ENCODE assay signal across 11 cellular contexts in the genomic region with DNA sequence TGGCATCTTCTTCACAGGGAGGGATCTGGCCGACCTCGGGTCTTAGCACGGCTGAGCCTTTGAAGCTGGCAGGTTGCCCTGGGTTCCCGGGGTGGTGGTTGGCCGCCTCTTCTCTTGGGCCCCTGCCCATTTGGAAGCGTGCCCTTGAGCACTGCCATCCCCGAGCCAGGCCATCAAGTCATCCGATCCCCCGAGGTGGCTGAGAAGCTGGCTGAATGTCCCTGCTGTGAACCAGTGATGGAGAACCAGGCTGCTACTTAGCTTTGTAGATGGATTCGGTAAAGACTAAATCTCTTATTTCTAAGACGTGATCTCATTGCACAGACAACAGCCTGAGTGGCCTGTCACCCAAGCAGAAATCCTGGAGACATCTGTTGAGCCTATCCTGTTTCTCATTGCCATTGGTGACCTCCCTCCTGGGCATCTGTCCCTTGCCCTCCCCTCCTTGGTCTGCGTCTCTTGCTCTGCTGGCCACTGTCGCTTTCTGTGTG.
A peak's percentile ranks its signal among the peaks of the same experiment; 100 is the strongest.
DNase-seq lines count a peak whose midpoint lies in the region; ATAC-seq and TF ChIP-seq lines count a peak whose summit lies in the region.
"Had no signal": no experiment of that assay in that cellular context is flagged by ENCODE, and none has a peak within 500 bp of the region (broad histone marks: within the 10 kb centered on the region; RNA-seq: fewer than 3 reads in every experiment).

No MANE protein-coding gene starts in this region.

- H3K27ac ChIP-seq in A673 (ENCODE audit: low read depth, low read length, poor library complexity, severe bottlenecking) = peak overlapping the region; percentile 58
- peak overlapping the region in 13 of 59 donors; percentile 4 to 55 (median 21) for H3K27ac ChIP-seq in dorsolateral prefrontal cortex
- H3K27ac ChIP-seq: BLaER1 treated with 17β-estradiol and CSF1 and Interleukin-3, amounts not matched to agents 10 nM and 100 nM had no signal

- BruUV-seq in A673 (replicated peaks; lab: Mats Ljungman, UMichigan) = no TSS peak
- no TSS peak for BruUV-seq in Caco-2 (replicated peaks; lab: Mats Ljungman, UMichigan)

- intact Hi-C loops in A673 (cut with micrococcal nuclease; ENCODE audit: unreplicated experiment) (no loop called here), dorsolateral prefrontal cortex (cut with DNase I) (no loop called here), Caco-2 (cut with micrococcal nuclease; ENCODE audit: unreplicated experiment) (no loop called here)

- DNase-seq in A673 (ENCODE audit: low spot score) (peak; percentile 78), NCI-H2029 treated with DMSO at 0.1 percent for 48 hours (lab: John Stamatoyannopoulos, UW) (peak; percentile 30), dorsolateral prefrontal cortex (peak; percentile 49 to 83 (median 64)), nephron progenitor cell (no peak), Caco-2 (no peak), SW480 (ENCODE audit: low spot score) (no peak)
- no peak for DNase-seq in activated T-cell treated with anti-CD3 and anti-CD28 coated beads, Interleukin-2, amount 50 U/mL, for 72 hours
- DNase-seq in activated CD4-positive, CD25-positive, alpha-beta regulatory T cell (lab: John Stamatoyannopoulos, UW) = no peak
- DNase-seq: dermis blood vessel endothelial cell, T-helper 2 cell had no signal

- H3K4me3 ChIP-seq in A673 (ENCODE audit: low read depth, low read length, poor library complexity, severe bottlenecking) (no peak overlapping the region), dorsolateral prefrontal cortex (peak overlapping the region in 18 of 59 donors; percentile 1 to 42 (median 22)), Caco-2 (ENCODE audit: low read depth, low read length) (no peak overlapping the region)
- H3K4me3 ChIP-seq: BLaER1 treated with 17β-estradiol and CSF1 and Interleukin-3, amounts not matched to agents 10 nM and 100 nM had no signal

- peaks cover 59% of the 10 kb centered on the region for H3K4me1 Mint-ChIP-seq in nephron progenitor cell
- H3K4me1 Mint-ChIP-seq in activated T-cell treated with anti-CD3 and anti-CD28 coated beads, Interleukin-2, amount 50 U/mL, for 72 hours (ENCODE audit: low read depth) = peaks cover 51% of the 10 kb centered on the region
- H3K4me1 Mint-ChIP-seq in Caco-2 (ENCODE audit: low read depth, unreplicated experiment) = no peaks in the 10 kb centered on the region

- H3K4me3 Mint-ChIP-seq in nephron progenitor cell (no peak overlapping the region), Caco-2 (ENCODE audit: unreplicated experiment) (no peak overlapping the region)
- H3K4me3 Mint-ChIP-seq in activated T-cell treated with anti-CD3 and anti-CD28 coated beads, Interleukin-2, amount 50 U/mL, for 72 hours = no peak overlapping the region

- no peaks in the 10 kb centered on the region for H3K36me3 ChIP-seq in A673 (ENCODE audit: insufficient read depth, low read length, poor library complexity, severe bottlenecking)
- H3K36me3 ChIP-seq in Caco-2 (ENCODE audit: control insufficient read depth, insufficient read depth, low read length) = no peaks in the 10 kb centered on the region
- H3K36me3 ChIP-seq: BLaER1 treated with 17β-estradiol and CSF1 and Interleukin-3, amounts not matched to agents 10 nM and 100 nM had no signal

- no peaks in the 10 kb centered on the region for H3K9me3 ChIP-seq in A673 (ENCODE audit: low read depth, low read length, poor library complexity, severe bottlenecking)
- H3K9me3 ChIP-seq in Caco-2 = no peaks in the 10 kb centered on the region
- H3K9me3 ChIP-seq: BLaER1 treated with 17β-estradiol and CSF1 and Interleukin-3, amounts not matched to agents 10 nM and 100 nM had no signal

- H3K4me1 ChIP-seq in A673 (ENCODE audit: insufficient read depth, low read length, poor library complexity, severe bottlenecking) = peaks cover 55% of the 10 kb centered on the region
- no peaks in the 10 kb centered on the region for H3K4me1 ChIP-seq in Caco-2

- peak overlapping the region; percentile 71 for H3K27ac Mint-ChIP-seq in nephron progenitor cell
- H3K27ac Mint-ChIP-seq in activated T-cell treated with anti-CD3 and anti-CD28 coated beads, Interleukin-2, amount 50 U/mL, for 72 hours = no peak overlapping the region
- H3K27ac Mint-ChIP-seq in Caco-2 (ENCODE audit: unreplicated experiment) = no peak overlapping the region

- H3K9me3 Mint-ChIP-seq in nephron progenitor cell (peaks cover 6% of the 10 kb centered on the region), Caco-2 (ENCODE audit: unreplicated experiment) (no peaks in the 10 kb centered on the region)
- H3K9me3 Mint-ChIP-seq in activated T-cell treated with anti-CD3 and anti-CD28 coated beads, Interleukin-2, amount 50 U/mL, for 72 hours = no peaks in the 10 kb centered on the region

- H3K27me3 ChIP-seq in A673 (replicated peaks; ENCODE audit: insufficient read depth, low read depth, low read length, poor library complexity) (no peaks in the 10 kb centered on the region), dorsolateral prefrontal cortex (no peaks in the 10 kb centered on the region), Caco-2 (replicated peaks; ENCODE audit: control insufficient read depth, insufficient read depth, low read length) (no peaks in the 10 kb centered on the region)
- H3K27me3 ChIP-seq: BLaER1 treated with 17β-estradiol and CSF1 and Interleukin-3, amounts not matched to agents 10 nM and 100 nM had no signal

- POLR2A ChIA-PET in A673 (lab: Charles Lee; ENCODE audit: low non-redundant PET) = interaction anchor here (0.7 kb wide), 1 partner anchor 187 kb away, joined by 3 read pairs; no protein-coding TSS in a partner anchor
- POLR2A ChIA-PET in Caco-2 (lab: Charles Lee) = no interaction called here

- H3K27me3 Mint-ChIP-seq in nephron progenitor cell (ENCODE audit: low read depth, poor library complexity) (peaks cover 10% of the 10 kb centered on the region), Caco-2 (ENCODE audit: insufficient read depth, unreplicated experiment) (no peaks in the 10 kb centered on the region)
- H3K27me3 Mint-ChIP-seq in activated T-cell treated with anti-CD3 and anti-CD28 coated beads, Interleukin-2, amount 50 U/mL, for 72 hours (ENCODE audit: low read depth) = no peaks in the 10 kb centered on the region

- CTCF ChIA-PET in A673 (lab: Charles Lee) (no interaction called here), Caco-2 (lab: Charles Lee) (no interaction called here)

- H3K36me3 Mint-ChIP-seq in nephron progenitor cell (ENCODE audit: low read depth) (peaks cover 14% of the 10 kb centered on the region), Caco-2 (ENCODE audit: insufficient read depth, unreplicated experiment) (no peaks in the 10 kb centered on the region)
- no peaks in the 10 kb centered on the region for H3K36me3 Mint-ChIP-seq in activated T-cell treated with anti-CD3 and anti-CD28 coated beads, Interleukin-2, amount 50 U/mL, for 72 hours (ENCODE audit: insufficient read depth in 2 of 2)

- ATAC-seq in activated T-cell treated with anti-CD3 and anti-CD28 coated beads, Interleukin-2, amount 50 U/mL, for 72 hours (replicated peaks in 1 of 2) = no peak

- TF ChIP-seq CTCF in A673 (conservative IDR thresholded peaks at IDR 0.05; ENCODE audit: low read depth, low read length) = no peak
- TF ChIP-seq CTCF in dorsolateral prefrontal cortex (IDR thresholded peaks at IDR 0.05 in 54 of 56, conservative IDR thresholded peaks at IDR 0.05 in 2 of 56; ENCODE audit: low read depth in 1 of 56, partially characterized antibody in 56 of 56) = no peak
- TF ChIP-seq CTCF in nephron progenitor cell (IDR thresholded peaks at IDR 0.05) = no peak
- no peak for TF ChIP-seq CTCF in Caco-2 (IDR thresholded peaks at IDR 0.05; ENCODE audit: insufficient read depth in 1 of 2, low read depth in 1 of 2, low read length in 1 of 2, severe bottlenecking in 1 of 2, unreplicated experiment in 1 of 2)

Comparison
In these comparisons a context has a peak if more than half of its experiments do, and no peak if none do; other contexts are left out.
1. DNase-seq: peak in A673 (single experiment), NCI-H2029 treated with DMSO at 0.1 percent for 48 hours (single experiment) and dorsolateral prefrontal cortex (10 of 10); none in nephron progenitor cell (single experiment), activated T-cell treated with anti-CD3 and anti-CD28 coated beads, Interleukin-2, amount 50 U/mL, for 72 hours (0 of 2), Caco-2 (0 of 2), activated CD4-positive, CD25-positive, alpha-beta regulatory T cell (0 of 4) and SW480 (single experiment).